In genomic region chr4:80204433-80204832, GRCh38 we compare ENCODE assay signal across 29 cellular contexts. TPM values are rescaled to one million over a fixed set of nuclear protein-coding genes. Genes with fewer than 3 reads are reported as not detected.
"Had no signal": no experiment of that assay in that cellular context is flagged by ENCODE, and none has a peak within 500 bp of the region (broad histone marks: within the 10 kb centered on the region; RNA-seq: fewer than 3 reads in every experiment).

No MANE protein-coding gene starts in this region.

- DNase-seq: activated CD4-positive, alpha-beta memory T cell treated with anti-CD3 and anti-CD28 coated beads for 36 hours; activated CD4-positive, alpha-beta T cell treated with anti-CD3 and anti-CD28 coated beads, Interleukin-2, amount 10 ng/mL, durations not matched to agents 7 days and 5 days; activated CD4-positive, CD25-positive, alpha-beta regulatory T cell; activated CD8-positive, alpha-beta memory T cell treated with anti-CD3 and anti-CD28 coated beads for 24 hours; activated effector memory CD4-positive, alpha-beta T cell treated with anti-CD3 and anti-CD28 coated beads, Interleukin-2, amount 50 U/mL, for 16 hours; activated naive CD4-positive, alpha-beta T cell treated with Interleukin-2 at 50 U/mL for 16 hours; activated naive CD8-positive, alpha-beta T cell treated with anti-CD3 and anti-CD28 coated beads, Interleukin-2, amount 50 U/mL, for 24 hours; activated T-cell treated with anti-CD3 and anti-CD28 coated beads, Interleukin-2, amount 50 U/mL, for 4 hours; amniotic stem cell; body of pancreas; KG1; NCI-H1105; NCI-H1436; NCI-H1694 treated with DMSO at 0.1 percent for 48 hours; NCI-H2029 treated with DMSO at 0.1 percent for 48 hours; NCI-H2227 treated with DMSO at 0.1 percent for 48 hours; NCI-H446 treated with DMSO at 0.1 percent for 48 hours; NCI-H524 treated with DMSO at 0.1 percent for 48 hours; NCI-H748 treated with DMSO at 0.1 percent for 48 hours; RPMI8226; SJCRH30; SK-N-SH; T-helper 1 cell had no signal

- H3K36me3 Mint-ChIP-seq: activated CD4-positive, alpha-beta memory T cell treated with anti-CD3 and anti-CD28 coated beads for 36 hours had no signal

- H3K27ac Mint-ChIP-seq: activated CD4-positive, alpha-beta memory T cell treated with anti-CD3 and anti-CD28 coated beads for 36 hours; activated CD4-positive, alpha-beta T cell treated with anti-CD3 and anti-CD28 coated beads, Interleukin-2, amount 10 ng/mL, durations not matched to agents 7 days and 5 days; activated naive CD4-positive, alpha-beta T cell treated with anti-CD3 and anti-CD28 coated beads, Interleukin-2, amount 50 U/mL, for 72 hours; activated naive CD8-positive, alpha-beta T cell treated with anti-CD3 and anti-CD28 coated beads, Interleukin-2, amount 50 U/mL, for 24 hours had no signal

- ATAC-seq: activated naive CD4-positive, alpha-beta T cell treated with anti-CD3 and anti-CD28 coated beads, Interleukin-2, amount 50 U/mL, for 72 hours; activated naive CD8-positive, alpha-beta T cell treated with anti-CD3 and anti-CD28 coated beads, Interleukin-2, amount 50 U/mL, for 24 hours; activated T-cell treated with anti-CD3 and anti-CD28 coated beads, Interleukin-2, amount 50 U/mL, for 4 hours; body of pancreas; Right ventricle myocardium inferior had no signal

- H3K4me3 Mint-ChIP-seq: activated T-cell treated with anti-CD3 and anti-CD28 coated beads, Interleukin-2, amount 50 U/mL, for 4 hours had no signal

- H3K27me3 Mint-ChIP-seq: central memory CD8-positive, alpha-beta T cell had no signal

- H3K27ac ChIP-seq: ascending aorta, body of pancreas, SJCRH30, VCaP had no signal

- H3K27me3 ChIP-seq: body of pancreas, SJCRH30 had no signal

- H3K9me3 Mint-ChIP-seq: activated CD4-positive, alpha-beta memory T cell treated with anti-CD3 and anti-CD28 coated beads for 36 hours; activated CD4-positive, alpha-beta T cell treated with anti-CD3 and anti-CD28 coated beads, Interleukin-2, amount 10 ng/mL, durations not matched to agents 7 days and 5 days; activated naive CD4-positive, alpha-beta T cell treated with anti-CD3 and anti-CD28 coated beads, Interleukin-2, amount 50 U/mL, for 72 hours; activated naive CD8-positive, alpha-beta T cell treated with anti-CD3 and anti-CD28 coated beads, Interleukin-2, amount 50 U/mL, for 24 hours; activated T-cell treated with anti-CD3 and anti-CD28 coated beads, Interleukin-2, amount 50 U/mL, for 4 hours; central memory CD8-positive, alpha-beta T cell had no signal

- H3K4me1 ChIP-seq: ascending aorta, SJCRH30 had no signal

- H3K9ac ChIP-seq: SK-N-SH had no signal

- H3K9me2 ChIP-seq: SK-N-SH had no signal

- H3K4me2 ChIP-seq: SK-N-SH had no signal

- H3K4me3 ChIP-seq: ascending aorta, body of pancreas, SJCRH30 had no signal

- H3K9me3 ChIP-seq: ascending aorta, body of pancreas, SJCRH30, SK-N-SH had no signal

- H3K36me3 ChIP-seq: ascending aorta had no signal

RNA-seq across cellular contexts. Expression of gene PRDM8, which starts 7.1 kb away (rescaled TPM):
- total RNA-seq: ascending aorta, OCI-LY7 had no signal
